17 cellular contexts compared by ENCODE assay signal in genomic region chr18:37398248-37398920, GRCh38.
"Had no signal": no experiment of that assay in that cellular context is flagged by ENCODE, and none has a peak within 500 bp of the region (broad histone marks: within the 10 kb centered on the region; RNA-seq: fewer than 3 reads in every experiment).

No MANE protein-coding gene starts in this region.

- H3K27ac ChIP-seq: left lung, tibial nerve, uterus had no signal

- H3K4me1 ChIP-seq: uterus had no signal

- H3K27me3 ChIP-seq: tibial nerve, uterus had no signal

- DNase-seq: activated CD4-positive, alpha-beta T cell treated with anti-CD3 and anti-CD28 coated beads, Interleukin-2, amount 50 U/mL, for 48 hours; activated naive CD4-positive, alpha-beta T cell treated with anti-CD3 and anti-CD28 coated beads for 36 hours; activated naive CD8-positive, alpha-beta T cell treated with anti-CD3 and anti-CD28 coated beads, Interleukin-2, amount 50 U/mL, for 24 hours; dermis blood vessel endothelial cell; left lung; mammary epithelial cell; natural killer cell; nucleus accumbens; right cardiac atrium; small intestine; stimulated activated CD4-positive, alpha-beta T cell treated with anti-CD3 and anti-CD28 coated beads, Interleukin-4, amount 100 ng/mL, for 4 hours; stimulated activated CD8-positive, alpha-beta memory T cell treated with anti-CD3 and anti-CD28 coated beads, Interleukin-4, amount 100 ng/mL, for 48 hours; stimulated activated naive CD4-positive, alpha-beta T cell treated with Interleukin-2 at 50 U/mL for 16 hours; T1000; uterus had no signal

- H3K9me3 ChIP-seq: left lung, tibial nerve, uterus had no signal

- H3K4me3 ChIP-seq: left lung, tibial nerve, uterus had no signal

- ATAC-seq: activated CD4-positive, CD25-positive, alpha-beta regulatory T cell treated with anti-CD3 and anti-CD28 coated beads, Interleukin-2, amount 50 U/mL, for 24 hours; activated naive CD8-positive, alpha-beta T cell treated with anti-CD3 and anti-CD28 coated beads, Interleukin-2, amount 50 U/mL, for 24 hours; left lung; natural killer cell; right cardiac atrium had no signal

- H3K36me3 ChIP-seq: left lung, tibial nerve, uterus had no signal
